ENCODE assay signal across 1 cellular context in genomic region chr5:37654566-37654965, GRCh38.
A peak's percentile ranks its signal among the peaks of the same experiment; 100 is the strongest.
TF ChIP-seq lines count a peak whose summit lies in the region.
"Not testable (repeated sequence)": the region's sequence is repeated elsewhere in the genome, so short reads cannot be mapped to it uniquely, and the experiment has no call there.

No MANE protein-coding gene starts in this region.

TF ChIP-seq in HepG2, 621 proteins besides CTCF, POLR2A, EP300 and RAD21 (continued from another document and continues in another):
- peak; percentile 85 for TF ChIP-seq ARID5B (CRISPR knock-in tag; IDR thresholded peaks at IDR 0.05)
- TF ChIP-seq HDAC2 (CRISPR knock-in tag; IDR thresholded peaks at IDR 0.05): peak; percentile 65; the same call in 1 of the 2 replicates
- TF ChIP-seq ZNF264 (CRISPR knock-in tag; IDR thresholded peaks at IDR 0.05): peak; percentile 66; the same call in 1 of the 2 replicates
- 0 out of 2 replicates have a peak, but pooled peaks have one; percentile 3 for TF ChIP-seq STAG1 (CRISPR knock-in tag; IDR thresholded peaks at IDR 0.05)
- peak; percentile 35; the same call in 1 of the 2 replicates for TF ChIP-seq ZBTB7B (CRISPR knock-in tag; IDR thresholded peaks at IDR 0.05)
- TF ChIP-seq ZMYM4 (CRISPR knock-in tag; IDR thresholded peaks at IDR 0.05): peak; percentile 78; the same call in 1 of the 2 replicates
- peak; percentile 86; the same call in 1 of the 2 replicates for TF ChIP-seq MEF2D (CRISPR knock-in tag; IDR thresholded peaks at IDR 0.05)
- peak; percentile 83 for TF ChIP-seq GFI1 (CRISPR knock-in tag; IDR thresholded peaks at IDR 0.05; ENCODE audit: borderline replicate concordance)
- peak; percentile 58; the same call in 1 of the 2 replicates for TF ChIP-seq CEBPG (CRISPR knock-in tag; IDR thresholded peaks at IDR 0.05)
- TF ChIP-seq ZNF331 (CRISPR knock-in tag; IDR thresholded peaks at IDR 0.05): peak; percentile 43; the same call in 1 of the 2 replicates
- TF ChIP-seq REPIN1 (CRISPR knock-in tag; IDR thresholded peaks at IDR 0.05; ENCODE audit: borderline replicate concordance, low read depth): peak; percentile 38; the same call in 1 of the 2 replicates
- 0 out of 2 replicates have a peak, but pooled peaks have one; percentile 65 for TF ChIP-seq TEF (CRISPR knock-in tag; IDR thresholded peaks at IDR 0.05)
- TF ChIP-seq TARDBP (CRISPR knock-in tag; IDR thresholded peaks at IDR 0.05): peak; percentile 60
- peak; percentile 53; the same call in 1 of the 2 replicates for TF ChIP-seq MLX (CRISPR knock-in tag; IDR thresholded peaks at IDR 0.05)
- TF ChIP-seq FOXO1 (CRISPR knock-in tag; IDR thresholded peaks at IDR 0.05): 0 out of 2 replicates have a peak, but pooled peaks have one; percentile 47
- TF ChIP-seq ATF2 (CRISPR knock-in tag; IDR thresholded peaks at IDR 0.05): peak; percentile 34; the same call in 1 of the 2 replicates
- peak; percentile 60 for TF ChIP-seq PAXIP1 (CRISPR knock-in tag; conservative IDR thresholded peaks at IDR 0.05)
- TF ChIP-seq HMG20B (CRISPR knock-in tag; conservative IDR thresholded peaks at IDR 0.05): 0 out of 2 replicates have a peak, but pooled peaks have one; percentile 37
- TF ChIP-seq NR2F6 (IDR thresholded peaks at IDR 0.05): not testable (repeated sequence)
- TF ChIP-seq NR2F6 (CRISPR knock-in tag; IDR thresholded peaks at IDR 0.05): 0 out of 2 replicates have a peak, but pooled peaks have one; percentile 11
- 0 out of 2 replicates have a peak, but pooled peaks have one; percentile 18 for TF ChIP-seq PATZ1 (CRISPR knock-in tag; IDR thresholded peaks at IDR 0.05)
- TF ChIP-seq THRA (CRISPR knock-in tag; IDR thresholded peaks at IDR 0.05; ENCODE audit: borderline replicate concordance): 0 out of 2 replicates have a peak, but pooled peaks have one; percentile 15
- peak; percentile 68 for TF ChIP-seq GATAD2A (CRISPR knock-in tag; IDR thresholded peaks at IDR 0.05)
- TF ChIP-seq ONECUT2 (CRISPR knock-in tag; IDR thresholded peaks at IDR 0.05): peak; percentile 80
- peak in 1 of 2 experiments; percentile 35; a peak in 1 of 4 replicates for TF ChIP-seq ATF4 (CRISPR knock-in tag; IDR thresholded peaks at IDR 0.05)
- peak; percentile 42; the same call in 1 of the 2 replicates for TF ChIP-seq ZSCAN5A (CRISPR knock-in tag; IDR thresholded peaks at IDR 0.05; ENCODE audit: borderline replicate concordance)
- TF ChIP-seq NCOA2 (CRISPR knock-in tag; IDR thresholded peaks at IDR 0.05): peak; percentile 83
- 0 out of 2 replicates have a peak, but pooled peaks have one; percentile 34 for TF ChIP-seq KAT7 (CRISPR knock-in tag; IDR thresholded peaks at IDR 0.05; ENCODE audit: borderline replicate concordance)
- peak; percentile 55; the same call in 1 of the 2 replicates for TF ChIP-seq MED13 (CRISPR knock-in tag; IDR thresholded peaks at IDR 0.05)
- TF ChIP-seq HNF4A (CRISPR knock-in tag; IDR thresholded peaks at IDR 0.05): peak; percentile 57
- TF ChIP-seq FOXJ3 (CRISPR knock-in tag; IDR thresholded peaks at IDR 0.05; ENCODE audit: borderline replicate concordance): peak; percentile 91; the same call in 1 of the 2 replicates
- TF ChIP-seq ZNF124 (CRISPR knock-in tag; IDR thresholded peaks at IDR 0.05): peak; percentile 48; the same call in 1 of the 2 replicates
- peak; percentile 53; the same call in 1 of the 2 replicates for TF ChIP-seq SOX5 (CRISPR knock-in tag; IDR thresholded peaks at IDR 0.05; ENCODE audit: borderline replicate concordance)
